1 cellular context compared by ENCODE assay signal in genomic region chr5:35104550-35104949, GRCh38.
TF ChIP-seq lines count a peak whose summit lies in the region.

No MANE protein-coding gene starts in this region.

TF ChIP-seq in HepG2, 621 proteins besides CTCF, POLR2A, EP300 and RAD21 (continued from another document):
- TF ChIP-seq SP5 (CRISPR knock-in tag; IDR thresholded peaks at IDR 0.05; ENCODE audit: borderline replicate concordance, low read depth), result peak; percentile 85
- peak; percentile 47; the same call in 1 of the 2 replicates for TF ChIP-seq ZNF362 (CRISPR knock-in tag; IDR thresholded peaks at IDR 0.05; ENCODE audit: borderline replicate concordance)
- TF ChIP-seq ZBTB7B (CRISPR knock-in tag; IDR thresholded peaks at IDR 0.05), result 0 out of 2 replicates have a peak, but pooled peaks have one; percentile 27
- TF ChIP-seq ZNF644 (CRISPR knock-in tag; IDR thresholded peaks at IDR 0.05; ENCODE audit: low read depth), result peak; percentile 79; the same call in 1 of the 2 replicates
- TF ChIP-seq HOMEZ (CRISPR knock-in tag; IDR thresholded peaks at IDR 0.05; ENCODE audit: low read depth), result peak; percentile 86; the same call in 1 of the 2 replicates
- peak; percentile 42; the same call in 1 of the 2 replicates for TF ChIP-seq ZNF292 (CRISPR knock-in tag; IDR thresholded peaks at IDR 0.05; ENCODE audit: borderline replicate concordance, low read depth)
TF ChIP-seq in HepG2: peak in this region for 38; not testable (repeated sequence) for 583.
